In the genomic region with DNA sequence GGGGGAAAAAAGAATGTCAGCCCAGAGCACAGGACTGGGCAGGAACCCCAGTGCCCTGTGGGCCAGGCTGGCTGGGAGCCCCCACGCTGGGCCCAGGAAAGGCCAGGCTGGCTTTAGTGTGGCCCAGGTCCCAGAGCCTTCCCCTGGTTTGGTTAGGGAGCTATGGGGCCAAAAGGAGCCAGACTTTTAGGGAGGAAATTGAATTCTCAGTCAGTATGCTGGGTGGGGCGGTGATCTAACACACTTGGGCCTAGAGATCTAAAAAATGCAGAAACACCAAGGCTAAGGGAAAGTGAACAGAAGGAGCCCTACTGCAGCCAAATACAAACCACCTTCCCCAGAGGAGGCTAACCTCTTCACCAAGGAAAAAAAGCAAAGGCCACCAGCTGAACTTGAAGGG, we compare ENCODE assay signal across 22 cellular contexts.
DNase-seq lines count a peak whose midpoint lies in the region; ATAC-seq, FAIRE-seq and TF ChIP-seq lines count a peak whose summit lies in the region.
"Had no signal": no experiment of that assay in that cellular context is flagged by ENCODE, and none has a peak within 500 bp of the region (broad histone marks: within the 10 kb centered on the region; RNA-seq: fewer than 3 reads in every experiment).

No MANE protein-coding gene starts in this region.

- TF ChIP-seq POLR2A in HepG2 (IDR thresholded peaks at IDR 0.05; ENCODE audit: insufficient read depth in 1 of 2, low read depth in 2 of 2, low read length in 2 of 2): no peak

- CTCF ChIA-PET in HepG2 (lab: Yijun Ruan, JAX; ENCODE audit: low intra/inter-chr PET ratio, low total read pairs): no interaction called here

- peak overlapping the region; percentile 14 for H3K4me2 ChIP-seq in Loucy (ENCODE audit: low read depth, low read length, poor library complexity, severe bottlenecking)
- no peak overlapping the region for H3K4me2 ChIP-seq in HepG2 (ENCODE audit: low read depth, low read length)

- no peaks in the 10 kb centered on the region for H3K79me2 ChIP-seq in Loucy (ENCODE audit: insufficient read depth, low read length)
- no peaks in the 10 kb centered on the region for H3K79me2 ChIP-seq in HepG2 (ENCODE audit: insufficient read depth, low read length)

- WGBS in HepG2 (ENCODE audit: low lambda C conversion rate): 47% methylated on average over 2 of the region's 2 CpGs

- H3K4me3 ChIP-seq in Loucy (ENCODE audit: low read length, poor library complexity, severe bottlenecking) (no peak overlapping the region), left ventricle myocardium inferior (no peak overlapping the region), HepG2 (replicated peaks in 1 of 3; ENCODE audit: insufficient read depth in 1 of 3, low read depth in 2 of 3, low read length in 3 of 3) (no peak overlapping the region)
- H3K4me3 ChIP-seq: body of pancreas had no signal

- ATAC-seq in sciatic nerve (peak; percentile 72), HepG2 (no peak)
- ATAC-seq: body of pancreas, left colon had no signal

- H3K27me3 Mint-ChIP-seq in T-helper 1 cell treated with Interleukin-12 subunit alpha and Interleukin-12 subunit beta and Interleukin-4 antibody, amounts not matched to agents 30 μg/mL and 1 μg/mL, for 36 hours (ENCODE audit: low read depth): peaks cover 12% of the 10 kb centered on the region
- peaks cover 1% of the 10 kb centered on the region for H3K27me3 Mint-ChIP-seq in dendritic cell treated with granulocyte-macrophage colony-stimulating factor and Interleukin-4, amounts not matched to agents 40 ng/mL and 50 ng/mL, for 4 days

- no peaks in the 10 kb centered on the region for H4K20me1 ChIP-seq in Loucy (ENCODE audit: insufficient read depth, low read length, poor library complexity, severe bottlenecking)
- H4K20me1 ChIP-seq in HepG2 (ENCODE audit: insufficient read depth, low read length): no peaks in the 10 kb centered on the region

- H3K27ac ChIP-seq in left ventricle myocardium inferior (replicated peaks): no peak overlapping the region
- no peak overlapping the region for H3K27ac ChIP-seq in HepG2 (ENCODE audit: extremely low read length, insufficient read depth, low read length)
- H3K27ac ChIP-seq: body of pancreas had no signal

- H3K27ac Mint-ChIP-seq in T-helper 1 cell treated with Interleukin-12 subunit alpha and Interleukin-12 subunit beta and Interleukin-4 antibody, amounts not matched to agents 30 μg/mL and 1 μg/mL, for 36 hours: peak overlapping the region; percentile 57
- H3K27ac Mint-ChIP-seq in dendritic cell treated with granulocyte-macrophage colony-stimulating factor and Interleukin-4, amounts not matched to agents 40 ng/mL and 50 ng/mL, for 4 days: peak overlapping the region; percentile 23

- no peak for TF ChIP-seq RAD21 in HepG2 (CRISPR knock-in tag; IDR thresholded peaks at IDR 0.05)

- TF ChIP-seq CTCF in Loucy (conservative IDR thresholded peaks at IDR 0.05; ENCODE audit: low read length) (no peak), left ventricle myocardium inferior (IDR thresholded peaks at IDR 0.05; ENCODE audit: borderline replicate concordance) (no peak), HepG2 (CRISPR knock-in tag; IDR thresholded peaks at IDR 0.05) (no peak)

- H3K36me3 ChIP-seq in Loucy (ENCODE audit: insufficient read depth, low read length) (no peaks in the 10 kb centered on the region), left ventricle myocardium inferior (no peaks in the 10 kb centered on the region), HepG2 (replicated peaks in 1 of 2; ENCODE audit: control insufficient read depth in 1 of 2, insufficient read depth in 2 of 2, low read length in 2 of 2) (no peaks in the 10 kb centered on the region)

- TF ChIP-seq EP300 in HepG2 (IDR thresholded peaks at IDR 0.05; ENCODE audit: low read depth in 2 of 2, low read length in 2 of 2): no peak
- no peak for TF ChIP-seq EP300 in HepG2 (CRISPR knock-in tag; IDR thresholded peaks at IDR 0.05; ENCODE audit: borderline replicate concordance)

- FAIRE-seq in HepG2 (lab: Jason Lieb, UNC): no peak
- FAIRE-seq: colon, GM19239 had no signal

- no peaks in the 10 kb centered on the region for H3K27me3 ChIP-seq in Loucy (ENCODE audit: insufficient read depth, low read length, poor library complexity, severe bottlenecking)
- H3K27me3 ChIP-seq in left ventricle myocardium inferior (ENCODE audit: low read depth): no peaks in the 10 kb centered on the region
- H3K27me3 ChIP-seq in HepG2 (ENCODE audit: control insufficient read depth in 1 of 2, insufficient read depth in 2 of 2, low read length in 2 of 2): no peaks in the 10 kb centered on the region
- H3K27me3 ChIP-seq: body of pancreas had no signal

- H3F3A ChIP-seq in Loucy (ENCODE audit: low read depth): no peaks in the 10 kb centered on the region

- no peaks in the 10 kb centered on the region for H3K9me3 Mint-ChIP-seq in T-helper 1 cell treated with Interleukin-12 subunit alpha and Interleukin-12 subunit beta and Interleukin-4 antibody, amounts not matched to agents 30 μg/mL and 1 μg/mL, for 36 hours
- no peaks in the 10 kb centered on the region for H3K9me3 Mint-ChIP-seq in dendritic cell treated with granulocyte-macrophage colony-stimulating factor and Interleukin-4, amounts not matched to agents 40 ng/mL and 50 ng/mL, for 4 days

- H3K9me3 ChIP-seq in Loucy (ENCODE audit: insufficient read depth, low read depth, low read length) (no peaks in the 10 kb centered on the region), left ventricle myocardium inferior (replicated peaks) (no peaks in the 10 kb centered on the region), HepG2 (ENCODE audit: low read length) (no peaks in the 10 kb centered on the region)
- H3K9me3 ChIP-seq: body of pancreas had no signal

- no peak for DNase-seq in T-helper 1 cell
- DNase-seq in sciatic nerve (ENCODE audit: low spot score): no peak
- DNase-seq in left ventricle myocardium inferior: no peak
- no peak for DNase-seq in HepG2 (ENCODE audit: low spot score)
- no peak for DNase-seq in GM19240 (ENCODE audit: insufficient read length, low spot score)
- DNase-seq: 8988T; activated CD4-positive, CD25-positive, alpha-beta regulatory T cell; activated naive CD4-positive, alpha-beta T cell treated with anti-CD3 and anti-CD28 coated beads, Interleukin-2, amount 50 U/mL, for 16 hours; body of pancreas; foreskin melanocyte; H7; left colon; NCI-H187; NCI-H446 treated with DMSO at 0.1 percent for 48 hours; nucleus accumbens; SHP77 treated with DMSO at 0.1 percent for 48 hours; stimulated activated CD4-positive, alpha-beta T cell treated with anti-CD3 and anti-CD28 coated beads, Interleukin-2, amount 100 ng/mL, for 24 hours had no signal

- no peak overlapping the region for H2AFZ ChIP-seq in Loucy (ENCODE audit: low read length)
- no peak overlapping the region for H2AFZ ChIP-seq in HepG2 (ENCODE audit: low read length)

- H3K9ac ChIP-seq in Loucy (ENCODE audit: low read depth, low read length, poor library complexity, severe bottlenecking) (no peak overlapping the region), HepG2 (ENCODE audit: insufficient read depth, low read depth, low read length) (no peak overlapping the region)

- BruUV-seq in HepG2 (replicated peaks; lab: Mats Ljungman, UMichigan): no TSS peak

- in situ Hi-C loops in HepG2 (cut with HindIII; ENCODE audit: extremely low pct_ligation_motif_present, low pct_unique_long_range_greater_than_20kb): no loop called here

- intact Hi-C loops in dendritic cell treated with granulocyte-macrophage colony-stimulating factor and Interleukin-4, amounts not matched to agents 40 ng/mL and 50 ng/mL, for 4 days (cut with micrococcal nuclease): no loop called here
- intact Hi-C loops in sciatic nerve (cut with DNase I): no loop called here
- intact Hi-C loops in left ventricle myocardium inferior (cut with micrococcal nuclease): no loop called here
- intact Hi-C loops in HepG2 (cut with micrococcal nuclease; ENCODE audit: unreplicated experiment): no loop called here

- no peaks in the 10 kb centered on the region for H3K36me3 Mint-ChIP-seq in T-helper 1 cell treated with Interleukin-12 subunit alpha and Interleukin-12 subunit beta and Interleukin-4 antibody, amounts not matched to agents 30 μg/mL and 1 μg/mL, for 36 hours (ENCODE audit: low read depth)
- no peaks in the 10 kb centered on the region for H3K36me3 Mint-ChIP-seq in dendritic cell treated with granulocyte-macrophage colony-stimulating factor and Interleukin-4, amounts not matched to agents 40 ng/mL and 50 ng/mL, for 4 days (ENCODE audit: low read depth)

- H3K4me1 ChIP-seq in Loucy (ENCODE audit: insufficient read depth, low read length, poor library complexity, severe bottlenecking) (peaks cover 11% of the 10 kb centered on the region), left ventricle myocardium inferior (no peaks in the 10 kb centered on the region), HepG2 (ENCODE audit: insufficient read depth, low read length) (no peaks in the 10 kb centered on the region)
- H3K4me1 ChIP-seq: body of pancreas had no signal

- peak overlapping the region; percentile 10 for H3K4me3 Mint-ChIP-seq in T-helper 1 cell treated with Interleukin-12 subunit alpha and Interleukin-12 subunit beta and Interleukin-4 antibody, amounts not matched to agents 30 μg/mL and 1 μg/mL, for 36 hours
- no peak overlapping the region for H3K4me3 Mint-ChIP-seq in dendritic cell treated with granulocyte-macrophage colony-stimulating factor and Interleukin-4, amounts not matched to agents 40 ng/mL and 50 ng/mL, for 4 days

- POLR2A ChIA-PET in HepG2 (lab: Yijun Ruan, JAX): no interaction called here

- no peaks in the 10 kb centered on the region for H3K9me2 ChIP-seq in Loucy (replicated peaks; ENCODE audit: low read depth, low read length)

- peaks cover 15% of the 10 kb centered on the region for H3K4me1 Mint-ChIP-seq in T-helper 1 cell treated with Interleukin-12 subunit alpha and Interleukin-12 subunit beta and Interleukin-4 antibody, amounts not matched to agents 30 μg/mL and 1 μg/mL, for 36 hours (ENCODE audit: low read depth)
- peaks cover 15% of the 10 kb centered on the region for H3K4me1 Mint-ChIP-seq in dendritic cell treated with granulocyte-macrophage colony-stimulating factor and Interleukin-4, amounts not matched to agents 40 ng/mL and 50 ng/mL, for 4 days (ENCODE audit: low read depth)

TF ChIP-seq in HepG2, 621 proteins besides CTCF, POLR2A, EP300 and RAD21:
- TF ChIP-seq ONECUT2 (CRISPR knock-in tag; IDR thresholded peaks at IDR 0.05): no peak
- TF ChIP-seq PHF21A (CRISPR knock-in tag; IDR thresholded peaks at IDR 0.05): no peak
- no peak for TF ChIP-seq SMARCC2 (IDR thresholded peaks at IDR 0.05)
- no peak for TF ChIP-seq CBFB (CRISPR knock-in tag; IDR thresholded peaks at IDR 0.05)
